In the genomic region with DNA sequence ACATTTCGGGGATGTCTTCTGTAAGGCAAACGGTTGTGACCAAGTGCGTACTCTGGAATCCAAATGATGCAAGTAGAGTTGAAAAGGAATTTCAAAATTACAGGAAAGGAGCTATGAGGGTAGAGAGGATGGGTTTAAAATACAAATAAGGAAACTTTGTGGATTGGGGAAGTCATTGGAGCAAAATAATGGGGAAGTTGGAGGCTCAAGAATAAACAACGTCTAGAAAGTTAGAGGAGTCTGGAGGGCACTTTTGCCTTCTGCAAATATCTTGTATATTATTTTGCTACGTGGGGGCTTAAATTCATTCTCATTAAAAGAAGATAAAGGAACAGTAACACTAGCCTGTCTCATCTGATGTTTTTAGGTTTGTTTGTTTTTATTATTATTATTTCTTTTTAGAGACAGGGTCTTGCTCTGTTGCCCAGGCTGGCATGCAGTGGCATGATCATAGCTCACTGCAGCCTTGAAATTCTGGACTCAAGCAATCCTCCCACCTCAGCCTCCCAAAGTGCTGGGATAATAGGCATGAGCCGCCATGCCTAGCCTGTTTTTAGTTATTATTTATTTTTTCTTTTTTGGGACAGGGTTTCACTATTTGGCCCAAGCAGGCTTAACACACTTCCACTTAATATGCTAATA, we compare ENCODE assay signal across 9 cellular contexts. TPM values are rescaled to one million over a fixed set of nuclear protein-coding genes. Genes with fewer than 3 reads are reported as not detected.
DNase-seq lines count a peak whose midpoint lies in the region; ATAC-seq and TF ChIP-seq lines count a peak whose summit lies in the region.
"Had no signal": no experiment of that assay in that cellular context is flagged by ENCODE, and none has a peak within 500 bp of the region (broad histone marks: within the 10 kb centered on the region; RNA-seq: fewer than 3 reads in every experiment).

No MANE protein-coding gene starts in this region.

- no peak for ATAC-seq in activated T-cell treated with anti-CD3 and anti-CD28 coated beads, Interleukin-2, amount 50 U/mL, for 72 hours (replicated peaks in 1 of 2)
- ATAC-seq in RWPE2 (ENCODE audit: low read depth): no peak
- no peak for ATAC-seq in foreskin keratinocyte

- H3K9me3 Mint-ChIP-seq in activated T-cell treated with anti-CD3 and anti-CD28 coated beads, Interleukin-2, amount 50 U/mL, for 72 hours: peaks cover 0 to 2% of the 10 kb centered on the region in 2 donors

- H3K4me1 Mint-ChIP-seq in activated T-cell treated with anti-CD3 and anti-CD28 coated beads, Interleukin-2, amount 50 U/mL, for 72 hours (ENCODE audit: low read depth): peaks cover 88% of the 10 kb centered on the region

- peak overlapping the region; percentile 93 for H3K27ac ChIP-seq in RWPE2 (ENCODE audit: poor library complexity, severe bottlenecking)
- H3K27ac ChIP-seq in foreskin keratinocyte: peak overlapping the region; percentile 96
- H3K27ac ChIP-seq in thymus (ENCODE audit: low read depth): peak overlapping the region; percentile 53

- H3K4me3 ChIP-seq in RWPE2 (ENCODE audit: severe bottlenecking) (no peak overlapping the region), thymus (ENCODE audit: low read length) (no peak overlapping the region)

- WGBS in thymus: 83% methylated on average over 6 of the region's 6 CpGs

- no peaks in the 10 kb centered on the region for H3K27me3 Mint-ChIP-seq in activated T-cell treated with anti-CD3 and anti-CD28 coated beads, Interleukin-2, amount 50 U/mL, for 72 hours (ENCODE audit: low read depth)

- H3K36me3 ChIP-seq in RWPE2 (ENCODE audit: low read depth): no peaks in the 10 kb centered on the region
- no peaks in the 10 kb centered on the region for H3K36me3 ChIP-seq in thymus (ENCODE audit: control insufficient read depth, insufficient read depth)
- H3K36me3 ChIP-seq: BE2C had no signal

- TF ChIP-seq CTCF in RWPE2 (IDR thresholded peaks at IDR 0.05; ENCODE audit: poor library complexity, severe bottlenecking) (no peak), foreskin keratinocyte (conservative IDR thresholded peaks at IDR 0.05) (no peak)

- H3K9me3 ChIP-seq in RWPE2 (ENCODE audit: severe bottlenecking): no peaks in the 10 kb centered on the region
- no peaks in the 10 kb centered on the region for H3K9me3 ChIP-seq in thymus (ENCODE audit: control insufficient read depth)
- H3K9me3 ChIP-seq: BE2C had no signal

- peak overlapping the region; percentile 73 to 82 for H3K4me3 Mint-ChIP-seq in activated T-cell treated with anti-CD3 and anti-CD28 coated beads, Interleukin-2, amount 50 U/mL, for 72 hours

- DNase-seq in activated T-cell treated with anti-CD3 and anti-CD28 coated beads, Interleukin-2, amount 50 U/mL, for 72 hours: no peak
- DNase-seq in activated T-cell treated with anti-CD3 and anti-CD28 coated beads for 4 hours (no peak), RWPE2 (ENCODE audit: low spot score) (no peak), foreskin keratinocyte (no peak), middle frontal gyrus (ENCODE audit: extremely low spot score, low spot score) (no peak), DMS153 (lab: John Stamatoyannopoulos, UW) (no peak), OCI-M1 (lab: John Stamatoyannopoulos, UW) (no peak)
- DNase-seq: BE2C had no signal

- H3K4me1 ChIP-seq in RWPE2 (ENCODE audit: insufficient read depth, poor library complexity, severe bottlenecking) (peaks cover 52% of the 10 kb centered on the region), foreskin keratinocyte (peaks cover 42% of the 10 kb centered on the region), thymus (ENCODE audit: control insufficient read depth, insufficient read depth, low read length) (peaks cover 16% of the 10 kb centered on the region)
- H3K4me1 ChIP-seq: BE2C had no signal

- H3K27me3 ChIP-seq in RWPE2 (ENCODE audit: insufficient read depth, poor library complexity, severe bottlenecking): no peaks in the 10 kb centered on the region
- no peaks in the 10 kb centered on the region for H3K27me3 ChIP-seq in foreskin keratinocyte
- no peaks in the 10 kb centered on the region for H3K27me3 ChIP-seq in thymus (ENCODE audit: control insufficient read depth, insufficient read depth)
- H3K27me3 ChIP-seq: BE2C had no signal

- peaks cover 2 to 6% of the 10 kb centered on the region in 2 donors for H3K36me3 Mint-ChIP-seq in activated T-cell treated with anti-CD3 and anti-CD28 coated beads, Interleukin-2, amount 50 U/mL, for 72 hours (ENCODE audit: insufficient read depth in 2 of 2)

- H3K27ac Mint-ChIP-seq in activated T-cell treated with anti-CD3 and anti-CD28 coated beads, Interleukin-2, amount 50 U/mL, for 72 hours: peak overlapping the region; percentile 94

RNA-seq across cellular contexts. Expression of a gene that starts 55.0 kb away (rescaled TPM):
- 100 to 1,000 TPM; 350 to 510 TPM for total RNA-seq in activated T-cell treated with anti-CD3 and anti-CD28 coated beads, Interleukin-2, amount 50 U/mL, for 72 hours
- total RNA-seq in foreskin keratinocyte: 70.7 and 92.9 TPM in 2 replicates
- polyA plus RNA-seq in foreskin keratinocyte: 24.8 and 27.1 TPM in 2 replicates
- polyA plus RNA-seq in thymus: 85.8 TPM
